ENCODE assay signal across 8 cellular contexts in the genomic region with DNA sequence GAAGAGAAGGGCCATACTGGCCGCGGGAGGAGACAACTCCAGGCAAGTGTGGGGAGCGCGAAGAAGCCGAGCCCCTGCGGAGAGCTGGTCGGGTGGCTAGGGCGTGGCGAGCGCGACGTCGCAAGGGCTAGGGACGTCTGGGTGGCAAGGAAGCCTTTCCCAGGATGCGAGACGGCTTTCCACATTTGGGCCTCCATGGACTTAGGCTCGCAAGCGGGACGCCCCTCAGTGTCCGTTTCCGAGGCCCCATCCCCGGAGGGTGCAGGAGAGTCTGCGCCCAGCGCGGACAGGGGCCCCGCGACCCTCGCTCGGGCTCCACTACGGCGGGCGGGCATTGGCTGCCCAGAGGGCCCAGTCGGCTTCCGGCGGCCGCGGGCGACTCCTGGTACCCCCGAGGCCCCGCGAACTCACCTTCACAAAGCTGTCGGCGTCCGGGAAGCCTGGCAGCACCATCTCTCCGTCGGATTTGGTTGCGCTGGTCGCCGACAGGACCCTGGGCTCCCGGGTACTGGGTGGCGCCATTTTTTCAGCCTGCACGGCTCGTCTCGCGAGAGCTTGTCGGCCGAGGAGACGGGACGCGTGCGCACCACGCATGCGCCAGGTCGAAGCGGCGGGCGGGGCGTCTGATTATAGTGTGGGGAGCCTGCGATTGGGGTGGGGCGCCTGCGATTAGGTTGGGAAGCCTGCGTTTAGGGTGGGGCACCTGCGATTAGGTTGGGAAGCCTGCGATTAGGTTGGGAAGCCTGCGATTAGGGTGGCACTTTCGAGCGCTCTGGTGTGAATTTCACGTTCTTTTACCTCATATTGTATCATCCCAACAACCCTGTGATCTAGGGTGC. TPM values are rescaled to one million over a fixed set of nuclear protein-coding genes. Genes with fewer than 3 reads are reported as not detected.
DNase-seq lines count a peak whose midpoint lies in the region; ATAC-seq, FAIRE-seq and TF ChIP-seq lines count a peak whose summit lies in the region.

Gene EXOSC10, minus strand, starts transcription at position 560 of the 839 bp plus-strand sequence. Its CDS starts 38 bp downstream, at position 522.

- DNase-seq in D721Med (ENCODE audit: insufficient read length, low spot score) (peak; percentile 63), OCI-M2 (lab: John Stamatoyannopoulos, UW; ENCODE audit: unreplicated experiment) (peak; percentile 64), epithelial cell of proximal tubule (ENCODE audit: low read depth) (peak; percentile 2), mucosa of gallbladder (ENCODE audit: low spot score) (peak; percentile 94)
- DNase-seq in activated T-cell treated with anti-CD3 and anti-CD28 coated beads, Interleukin-2, amount 50 U/mL, for 1 hour, result peak; percentile 96
- peak; percentile 92 for DNase-seq in stimulated activated CD8-positive, alpha-beta memory T cell treated with anti-CD3 and anti-CD28 coated beads, Interleukin-4, amount 100 ng/mL, for 24 hours (ENCODE audit: low read depth)

- no peak for TF ChIP-seq RAD21 in Ishikawa (IDR thresholded peaks at IDR 0.05; ENCODE audit: low read depth)

- H3K4me3 ChIP-seq in epithelial cell of proximal tubule (ENCODE audit: low read depth, low read length), result peak within 1 kb of the TSS; percentile 98

- peak; percentile 93 for ATAC-seq in GM21529 (IDR thresholded peaks at IDR 0.05; ENCODE audit: unreplicated experiment)

- no peak; the same call in 1 of the 2 replicates for TF ChIP-seq EP300 in Ishikawa (IDR thresholded peaks at IDR 0.05; ENCODE audit: borderline replicate concordance)

- TF ChIP-seq CTCF in D721Med (IDR thresholded peaks at IDR 0.05; ENCODE audit: insufficient read depth, missing control alignments) (no peak), epithelial cell of proximal tubule (conservative IDR thresholded peaks at IDR 0.05; ENCODE audit: low read depth, low read length) (no peak)

- FAIRE-seq in D721Med (lab: Jason Lieb, UNC), result no peak

TF ChIP-seq in Ishikawa, 13 proteins besides CTCF, POLR2A, EP300 and RAD21:
- no peak for TF ChIP-seq CEBPB (IDR thresholded peaks at IDR 0.05)
- TF ChIP-seq CREB1 (IDR thresholded peaks at IDR 0.05; ENCODE audit: low read depth), result no peak
- peak; percentile 78; the same call in 1 of the 2 replicates for TF ChIP-seq ZBTB7A (IDR thresholded peaks at IDR 0.05; ENCODE audit: low read depth)
- TF ChIP-seq TAF1 (IDR thresholded peaks at IDR 0.05; ENCODE audit: low read depth), result peak; percentile 98
- TF ChIP-seq YY1 (IDR thresholded peaks at IDR 0.05; ENCODE audit: low read depth), result peak; percentile 95
- TF ChIP-seq USF1 (IDR thresholded peaks at IDR 0.05), result no peak; the same call in 1 of the 2 replicates
- no peak for TF ChIP-seq NFIC (IDR thresholded peaks at IDR 0.05)
- TF ChIP-seq FOXM1 (IDR thresholded peaks at IDR 0.05; ENCODE audit: borderline replicate concordance, low read depth), result no peak
- peak; percentile 19; the same call in 1 of the 2 replicates for TF ChIP-seq REST (IDR thresholded peaks at IDR 0.05; ENCODE audit: low read depth)
- no peak for TF ChIP-seq TEAD4 (IDR thresholded peaks at IDR 0.05)
- TF ChIP-seq TCF12 (IDR thresholded peaks at IDR 0.05; ENCODE audit: low read depth), result no peak
- no peak for TF ChIP-seq EGR1 (IDR thresholded peaks at IDR 0.05)
- TF ChIP-seq, protein P1, sequence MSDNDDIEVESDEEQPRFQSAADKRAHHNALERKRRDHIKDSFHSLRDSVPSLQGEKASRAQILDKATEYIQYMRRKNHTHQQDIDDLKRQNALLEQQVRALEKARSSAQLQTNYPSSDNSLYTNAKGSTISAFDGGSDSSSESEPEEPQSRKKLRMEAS (IDR thresholded peaks at IDR 0.05), result peak; percentile 54
TF ChIP-seq in Ishikawa: peak in this region for 5.

RNA-seq across cellular contexts. Expression of gene EXOSC10, which starts in this region (rescaled TPM):
- total RNA-seq in epithelial cell of proximal tubule (71.9 and 82.1 TPM in 2 replicates), mucosa of gallbladder (40.1 TPM)

Comparison
In these comparisons a context has a peak if more than half of its experiments do, and no peak if none do; other contexts are left out.
1. Peak in every context shown above with its lines: DNase-seq, ATAC-seq and H3K4me3 ChIP-seq.
2. DNase-seq: peak in every context shown above with its lines; median percentile 96 in activated T-cell treated with anti-CD3 and anti-CD28 coated beads, Interleukin-2, amount 50 U/mL, for 1 hour; 94 in mucosa of gallbladder; 92 in stimulated activated CD8-positive, alpha-beta memory T cell treated with anti-CD3 and anti-CD28 coated beads, Interleukin-4, amount 100 ng/mL, for 24 hours; 64 in OCI-M2; 63 in D721Med; 2 in epithelial cell of proximal tubule.